ENCODE assay signal across 18 cellular contexts in genomic region chr2:110107092-110108079, GRCh38. TPM values are rescaled to one million over a fixed set of nuclear protein-coding genes. Genes with fewer than 3 reads are reported as not detected.
DNase-seq lines count a peak whose midpoint lies in the region; ATAC-seq, FAIRE-seq and TF ChIP-seq lines count a peak whose summit lies in the region.
"Had no signal": no experiment of that assay in that cellular context is flagged by ENCODE, and none has a peak within 500 bp of the region (broad histone marks: within the 10 kb centered on the region; RNA-seq: fewer than 3 reads in every experiment).

No MANE protein-coding gene starts in this region.

- DNase-seq in DMS53 (lab: John Stamatoyannopoulos, UW): peak; percentile 34
- no peak for DNase-seq in DMS53 treated with DMSO at 0.1 percent for 48 hours (lab: John Stamatoyannopoulos, UW; ENCODE audit: unreplicated experiment)
- DNase-seq in body of pancreas: no peak
- DNase-seq in keratinocyte (ENCODE audit: low read depth, low spot score): no peak
- DNase-seq in upper lobe of left lung: no peak
- no peak for DNase-seq in DMS 273 treated with DMSO at 0.1 percent for 48 hours (lab: John Stamatoyannopoulos, UW)
- DNase-seq in germinal center (ENCODE audit: low spot score): no peak
- DNase-seq: DND-41, NCI-H1417, NCI-H2171 treated with DMSO at 0.1 percent for 48 hours, SHP77 treated with DMSO at 0.1 percent for 48 hours had no signal

- ATAC-seq in body of pancreas (no peak), upper lobe of left lung (ENCODE audit: low FRiP score in 2 of 2) (no peak), GM21423 (IDR thresholded peaks at IDR 0.05; ENCODE audit: unreplicated experiment) (no peak)
- ATAC-seq: activated CD4-positive, CD25-positive, alpha-beta regulatory T cell treated with anti-CD3 and anti-CD28 coated beads, Interleukin-2, amount 50 U/mL, for 24 hours had no signal

- dilution Hi-C loops in keratinocyte (cut with MboI; ENCODE audit: extremely low pct_ligation_motif_present, low sequenced_read_pairs): no loop called here

- peaks cover 77% of the 10 kb centered on the region for H3K79me2 ChIP-seq in keratinocyte (ENCODE audit: control insufficient read depth, insufficient read depth, low read length)

- H4K20me1 ChIP-seq in keratinocyte (ENCODE audit: control insufficient read depth, extremely low read depth, insufficient read depth, low read length): no peaks in the 10 kb centered on the region

- FAIRE-seq in keratinocyte (lab: Jason Lieb, UNC): peak; percentile 26
- FAIRE-seq: H1 had no signal

- WGBS in body of pancreas, 2 donors: 90 to 91% methylated on average over 3 of the region's 3 CpGs
- 73 to 75% methylated on average over 3 of the region's 3 CpGs for WGBS in upper lobe of left lung, 2 donors

- TF ChIP-seq POLR2A in body of pancreas (IDR thresholded peaks at IDR 0.05) (no peak), upper lobe of left lung (IDR thresholded peaks at IDR 0.05) (peak in 1 of 4 donors; percentile 22)

- H2AFZ ChIP-seq in keratinocyte (ENCODE audit: control insufficient read depth, low read length): no peak overlapping the region

- H3K4me3 ChIP-seq in body of pancreas: no peak overlapping the region
- no peak overlapping the region for H3K4me3 ChIP-seq in keratinocyte (ENCODE audit: control insufficient read depth in 2 of 3, extremely low read depth in 1 of 3, insufficient read depth in 2 of 3, low read depth in 1 of 3, low read length in 3 of 3)
- H3K4me3 ChIP-seq in upper lobe of left lung: no peak overlapping the region
- H3K4me3 ChIP-seq: prostate gland, tibial nerve had no signal

- H3K27me3 ChIP-seq in body of pancreas: no peaks in the 10 kb centered on the region
- H3K27me3 ChIP-seq in keratinocyte (ENCODE audit: control insufficient read depth, extremely low read depth, insufficient read depth, low read length): no peaks in the 10 kb centered on the region
- no peaks in the 10 kb centered on the region for H3K27me3 ChIP-seq in upper lobe of left lung

- peak overlapping the region; percentile 74 for H3K9ac ChIP-seq in keratinocyte (ENCODE audit: control insufficient read depth, extremely low read depth, insufficient read depth, low read length)

- H3K4me2 ChIP-seq in keratinocyte (ENCODE audit: control insufficient read depth, extremely low read depth, insufficient read depth, low read depth, low read length): peak overlapping the region; percentile 72

- peak overlapping the region in 3 of 4 donors; percentile 68 to 82 (median 74) for H3K27ac ChIP-seq in body of pancreas
- peak overlapping the region; percentile 81 for H3K27ac ChIP-seq in keratinocyte (ENCODE audit: control insufficient read depth, insufficient read depth, low read length)
- H3K27ac ChIP-seq in upper lobe of left lung: peak overlapping the region; percentile 67 to 89 (median 84)
- H3K27ac ChIP-seq: 22Rv1 had no signal

- H3K36me3 ChIP-seq in body of pancreas (replicated peaks in 1 of 2; ENCODE audit: insufficient read depth in 1 of 2, low read depth in 2 of 2): no peaks in the 10 kb centered on the region
- H3K36me3 ChIP-seq in keratinocyte (ENCODE audit: control insufficient read depth in 2 of 2, extremely low read depth in 1 of 2, insufficient read depth in 2 of 2, low read length in 2 of 2): peaks cover 0 to 15% of the 10 kb centered on the region in 2 experiments
- H3K36me3 ChIP-seq in upper lobe of left lung: no peaks in the 10 kb centered on the region
- H3K36me3 ChIP-seq: prostate gland, tibial nerve had no signal

- H3K4me1 ChIP-seq in body of pancreas: peaks cover 25% of the 10 kb centered on the region
- H3K4me1 ChIP-seq in keratinocyte (ENCODE audit: control insufficient read depth, extremely low read depth, insufficient read depth, low read length): peaks cover 59% of the 10 kb centered on the region
- H3K4me1 ChIP-seq in upper lobe of left lung: peaks cover 17 to 47% (median 38%) of the 10 kb centered on the region in 4 donors
- H3K4me1 ChIP-seq: prostate gland, tibial nerve had no signal

- H3K9me1 ChIP-seq in keratinocyte (ENCODE audit: control insufficient read depth, extremely low read depth, insufficient read depth, low read length): no peaks in the 10 kb centered on the region

- intact Hi-C loops in body of pancreas (cut with DNase I): no loop called here

- TF ChIP-seq EP300 in upper lobe of left lung (IDR thresholded peaks at IDR 0.05): no peak

- no peak for TF ChIP-seq CTCF in body of pancreas (IDR thresholded peaks at IDR 0.05)
- TF ChIP-seq CTCF in keratinocyte (optimal IDR thresholded peaks at IDR 0.05 in 1 of 3, IDR thresholded peaks at IDR 0.05 in 1 of 3, conservative IDR thresholded peaks at IDR 0.05 in 1 of 3; ENCODE audit: extremely low read depth in 1 of 3, insufficient read depth in 2 of 3, low read length in 3 of 3): no peak
- no peak for TF ChIP-seq CTCF in upper lobe of left lung (IDR thresholded peaks at IDR 0.05)

- H3K9me3 ChIP-seq in body of pancreas: peaks cover 0 to 9% (median 0%) of the 10 kb centered on the region in 3 donors
- H3K9me3 ChIP-seq in keratinocyte (ENCODE audit: control insufficient read depth, low read depth, low read length): no peaks in the 10 kb centered on the region
- H3K9me3 ChIP-seq in upper lobe of left lung: no peaks in the 10 kb centered on the region
- H3K9me3 ChIP-seq: prostate gland had no signal

RNA-seq across cellular contexts. Expression of gene MALL, which starts 8.2 kb away (rescaled TPM):
- total RNA-seq in body of pancreas (10 to 100 TPM in 1 of 2 donors, 1 to 10 TPM in 1; 6.6 to 10.4 TPM), upper lobe of left lung (100 to 1,000 TPM in 4 of 6 donors, 10 to 100 TPM in 2; 40.9 to 203 (median 120) TPM)
- polyA plus RNA-seq in keratinocyte: 11.1 to 80.8 TPM (median 29.0 TPM) in 3 replicates
- polyA plus RNA-seq in keratinocyte (2011; ENCODE audit: low read depth): 7.6 TPM
- polyA plus RNA-seq in keratinocyte (2011; cell fraction: cytosol; rRNA removed): 37.5 and 48.1 TPM in 2 replicates
- 22.1 and 22.4 TPM in 2 replicates for polyA plus RNA-seq in keratinocyte (2011; cell fraction: nucleus; rRNA removed)
- polyA plus RNA-seq in keratinocyte (2012; ENCODE audit: low replicate concordance): 66.5 and 66.8 TPM in 2 replicates
- 12.4 to 62.5 TPM (median 24.6 TPM) in 3 replicates for polyA minus RNA-seq in keratinocyte
- polyA minus RNA-seq in keratinocyte (2011; cell fraction: cytosol; rRNA and poly(A)+ RNA removed): 25.9 TPM
- polyA minus RNA-seq in keratinocyte (2011; cell fraction: nucleus; rRNA and poly(A)+ RNA removed): 7.0 and 8.2 TPM in 2 replicates
- polyA plus RNA-seq: neural cell had no signal
